ENCODE assay signal across 11 cellular contexts in genomic region chr3:45227131-45227819, GRCh38. TPM values are rescaled to one million over a fixed set of nuclear protein-coding genes. Genes with fewer than 3 reads are reported as not detected.
DNase-seq lines count a peak whose midpoint lies in the region; ATAC-seq and TF ChIP-seq lines count a peak whose summit lies in the region.
"Had no signal": no experiment of that assay in that cellular context is flagged by ENCODE, and none has a peak within 500 bp of the region (broad histone marks: within the 10 kb centered on the region; RNA-seq: fewer than 3 reads in every experiment).

No MANE protein-coding gene starts in this region.

- H3K4me1 ChIP-seq in CD8-positive, alpha-beta memory T cell (ENCODE audit: insufficient read depth, low read length), result peaks cover 15% of the 10 kb centered on the region
- H3K4me1 ChIP-seq in HUES6 (ENCODE audit: control insufficient read depth, insufficient read depth, low read length) (peaks cover 14% of the 10 kb centered on the region), endodermal cell (ENCODE audit: control insufficient read depth, insufficient read depth, low read length) (no peaks in the 10 kb centered on the region), neural progenitor cell (peaks cover 27% of the 10 kb centered on the region)

- H3K27me3 Mint-ChIP-seq in CD8-positive, alpha-beta memory T cell, result peaks cover 52 to 80% of the 10 kb centered on the region in 2 donors
- H3K27me3 Mint-ChIP-seq in endodermal cell (ENCODE audit: insufficient read depth), result peaks cover 84% of the 10 kb centered on the region
- H3K27me3 Mint-ChIP-seq in neural progenitor cell (ENCODE audit: insufficient read depth, low read depth), result peaks cover 14% of the 10 kb centered on the region

- TF ChIP-seq CTCF in endodermal cell (conservative IDR thresholded peaks at IDR 0.05), result no peak
- TF ChIP-seq CTCF in neural progenitor cell (IDR thresholded peaks at IDR 0.05), result no peak

- no peaks in the 10 kb centered on the region for H4K20me1 ChIP-seq in neural progenitor cell (ENCODE audit: low read depth)

- WGBS in endodermal cell (ENCODE audit: insufficient coverage in 1 of 2, insufficient read length in 1 of 2), 2 experiments, result 78 to 81% methylated on average over 3 to 6 of the region's 6 CpGs

- peaks cover 27% of the 10 kb centered on the region for H3K27me3 ChIP-seq in CD8-positive, alpha-beta memory T cell (ENCODE audit: insufficient read depth, low read length, poor library complexity, severe bottlenecking)
- peaks cover 42% of the 10 kb centered on the region for H3K27me3 ChIP-seq in HUES6 (ENCODE audit: control insufficient read depth, insufficient read depth, low read length)
- peaks cover 87% of the 10 kb centered on the region for H3K27me3 ChIP-seq in endodermal cell (ENCODE audit: control insufficient read depth, insufficient read depth, low read length, poor library complexity, severe bottlenecking)
- peaks cover 19% of the 10 kb centered on the region for H3K27me3 ChIP-seq in neural progenitor cell

- H3K79me2 ChIP-seq in neural progenitor cell (ENCODE audit: low read depth), result peaks cover 6% of the 10 kb centered on the region

- peaks cover 0 to 2% (median 0%) of the 10 kb centered on the region in 3 donors for H3K36me3 Mint-ChIP-seq in CD8-positive, alpha-beta memory T cell
- H3K36me3 Mint-ChIP-seq in endodermal cell (ENCODE audit: low read depth), result no peaks in the 10 kb centered on the region
- no peaks in the 10 kb centered on the region for H3K36me3 Mint-ChIP-seq in neural progenitor cell

- peak overlapping the region; percentile 34 to 86 (median 74) for H3K4me3 Mint-ChIP-seq in CD8-positive, alpha-beta memory T cell
- H3K4me3 Mint-ChIP-seq in endodermal cell (peak overlapping the region; percentile 47), neural progenitor cell (peak overlapping the region; percentile 84)

- H3K9me3 ChIP-seq in CD8-positive, alpha-beta memory T cell (ENCODE audit: low read length), result no peaks in the 10 kb centered on the region
- H3K9me3 ChIP-seq in HUES6 (ENCODE audit: control insufficient read depth, insufficient read depth, low read depth, low read length), result no peaks in the 10 kb centered on the region
- H3K9me3 ChIP-seq in endodermal cell (ENCODE audit: control insufficient read depth, low read length), result no peaks in the 10 kb centered on the region
- H3K9me3 ChIP-seq in neural progenitor cell (ENCODE audit: low read depth), result no peaks in the 10 kb centered on the region

- peak overlapping the region in 1 of 8 donors; percentile 7 for H3K27ac Mint-ChIP-seq in CD8-positive, alpha-beta memory T cell
- H3K27ac Mint-ChIP-seq in endodermal cell (no peak overlapping the region), neural progenitor cell (no peak overlapping the region)

- no peaks in the 10 kb centered on the region for H3K9me3 Mint-ChIP-seq in CD8-positive, alpha-beta memory T cell
- H3K9me3 Mint-ChIP-seq in endodermal cell (no peaks in the 10 kb centered on the region), neural progenitor cell (no peaks in the 10 kb centered on the region)

- H2AFZ ChIP-seq in neural progenitor cell (replicated peaks), result peak overlapping the region; percentile 69

- POLR2A ChIA-PET in CD8-positive, alpha-beta memory T cell (lab: Charles Lee), result no interaction called here

- H3K9ac ChIP-seq in HUES6 (ENCODE audit: low read length) (no peak overlapping the region), endodermal cell (ENCODE audit: extremely low read depth, low read length, poor library complexity, severe bottlenecking) (no peak overlapping the region), neural progenitor cell (no peak overlapping the region)

- no peaks in the 10 kb centered on the region for H3K36me3 ChIP-seq in CD8-positive, alpha-beta memory T cell (ENCODE audit: insufficient read depth, low read length)
- no peaks in the 10 kb centered on the region for H3K36me3 ChIP-seq in HUES6 (ENCODE audit: control insufficient read depth, insufficient read depth, low read length)
- no peaks in the 10 kb centered on the region for H3K36me3 ChIP-seq in endodermal cell (ENCODE audit: control insufficient read depth, insufficient read depth, low read length)
- no peaks in the 10 kb centered on the region for H3K36me3 ChIP-seq in neural progenitor cell

- no peak overlapping the region for H3K4me3 ChIP-seq in CD8-positive, alpha-beta memory T cell (ENCODE audit: low read length)
- H3K4me3 ChIP-seq in HUES6 (ENCODE audit: low read depth, low read length), result peak overlapping the region; percentile 69; the same call in 1 of the 2 replicates
- H3K4me3 ChIP-seq in endodermal cell (ENCODE audit: low read length), result no peak overlapping the region
- H3K4me3 ChIP-seq in neural progenitor cell, result no peak overlapping the region

- DNase-seq in CD8-positive, alpha-beta memory T cell, result no peak
- no peak for DNase-seq in endodermal cell
- peak; percentile 55 for DNase-seq in neural progenitor cell (ENCODE audit: low spot score)
- DNase-seq in NCI-H510A (lab: John Stamatoyannopoulos, UW), result no peak
- no peak for DNase-seq in NCI-H2107 treated with DMSO at 0.1 percent for 48 hours (lab: John Stamatoyannopoulos, UW; ENCODE audit: unreplicated experiment)
- DNase-seq in NCI-H526 (lab: John Stamatoyannopoulos, UW), result no peak
- DNase-seq: activated gamma-delta T cell; stimulated activated naive CD4-positive, alpha-beta T cell; T-helper 9 cell had no signal

- H3F3A ChIP-seq in neural progenitor cell (ENCODE audit: low read depth), result peaks cover 21% of the 10 kb centered on the region

- H3K4me2 ChIP-seq in neural progenitor cell, result peak overlapping the region; percentile 87

- CTCF ChIA-PET in CD8-positive, alpha-beta memory T cell (lab: Charles Lee), result interaction anchor here (1.5 kb wide), 1 partner anchor 17 kb away, joined by 4 read pairs; no protein-coding TSS in a partner anchor

- no peak for ATAC-seq in HG02981 (IDR thresholded peaks at IDR 0.05; ENCODE audit: unreplicated experiment)

- no peak overlapping the region for H3K27ac ChIP-seq in CD8-positive, alpha-beta memory T cell (ENCODE audit: low read depth, low read length)
- H3K27ac ChIP-seq in HUES6 (ENCODE audit: low read depth, low read length) (no peak overlapping the region), endodermal cell (ENCODE audit: low read depth, low read length) (no peak overlapping the region), neural progenitor cell (no peak overlapping the region)

- peaks cover 11 to 18% (median 15%) of the 10 kb centered on the region in 3 donors for H3K4me1 Mint-ChIP-seq in CD8-positive, alpha-beta memory T cell
- H3K4me1 Mint-ChIP-seq in endodermal cell (peaks cover 8% of the 10 kb centered on the region), neural progenitor cell (peaks cover 31% of the 10 kb centered on the region)

RNA-seq across cellular contexts. Expression of gene TMEM158, which starts 1.2 kb away (rescaled TPM):
- total RNA-seq in CD8-positive, alpha-beta memory T cell, result under 1 TPM; 0.11 to 0.13 TPM
- not detected for polyA plus RNA-seq in CD8-positive, alpha-beta memory T cell
- 1 to 10 TPM in 1 of 2 donors, under 1 TPM in 1; 0.31 to 5.5 TPM for total RNA-seq in endodermal cell
- polyA plus RNA-seq in endodermal cell (2013, experiment 1 of 2), result 16.6 TPM
- 11.6 TPM for polyA plus RNA-seq in endodermal cell (2013, experiment 2 of 2)
- 2.7 and 5.5 TPM in 2 replicates for total RNA-seq in neural progenitor cell (ENCODE audit: low replicate concordance)
